9 cellular contexts compared by ENCODE assay signal in genomic region chr7:100220833-100221718, GRCh38. TPM values are rescaled to one million over a fixed set of nuclear protein-coding genes. Genes with fewer than 3 reads are reported as not detected.
DNase-seq lines count a peak whose midpoint lies in the region; ATAC-seq lines count a peak whose summit lies in the region.
"Had no signal": no experiment of that assay in that cellular context is flagged by ENCODE, and none has a peak within 500 bp of the region (broad histone marks: within the 10 kb centered on the region; RNA-seq: fewer than 3 reads in every experiment).

No MANE protein-coding gene starts in this region.

- H3K9me3 Mint-ChIP-seq in activated CD8-positive, alpha-beta T cell treated with anti-CD3 and anti-CD28 coated beads, Interleukin-2, amount 10 ng/mL, durations not matched to agents 7 days and 5 days (ENCODE audit: insufficient read depth), result no peaks in the 10 kb centered on the region
- H3K9me3 Mint-ChIP-seq in naive B cell, result no peaks in the 10 kb centered on the region

- peak overlapping the region; percentile 98 for H3K27ac Mint-ChIP-seq in activated CD8-positive, alpha-beta T cell treated with anti-CD3 and anti-CD28 coated beads, Interleukin-2, amount 10 ng/mL, durations not matched to agents 7 days and 5 days
- H3K27ac Mint-ChIP-seq in naive B cell, result peak overlapping the region; percentile 99 to 100 (median 99)

- H3K4me1 Mint-ChIP-seq in activated CD8-positive, alpha-beta T cell treated with anti-CD3 and anti-CD28 coated beads, Interleukin-2, amount 10 ng/mL, durations not matched to agents 7 days and 5 days (ENCODE audit: low read depth), result peaks cover 64% of the 10 kb centered on the region
- peaks cover 31 to 84% (median 71%) of the 10 kb centered on the region in 3 donors for H3K4me1 Mint-ChIP-seq in naive B cell

- H3K4me3 Mint-ChIP-seq in activated CD8-positive, alpha-beta T cell treated with anti-CD3 and anti-CD28 coated beads, Interleukin-2, amount 10 ng/mL, durations not matched to agents 7 days and 5 days, result peak overlapping the region; percentile 95
- H3K4me3 Mint-ChIP-seq in naive B cell, result peak overlapping the region; percentile 86 to 97 (median 91)

- intact Hi-C loops in Right ventricle myocardium inferior (cut with DNase I), result no loop called here

- POLR2A ChIA-PET in activated CD8-positive, alpha-beta T cell treated with anti-CD3 and anti-CD28 coated beads, Interleukin-2, amount 10 ng/mL, durations not matched to agents 7 days and 5 days (lab: Charles Lee), result interaction anchor here (0.6 to 5.5 kb wide), 20 partner anchors 12 to 1105 kb away, joined by 3 to 48 read pairs (median 4); partner anchors contain the start of genes AP4M1, LAMTOR4, MCM7 and ZCWPW1

- H3K36me3 Mint-ChIP-seq in activated CD8-positive, alpha-beta T cell treated with anti-CD3 and anti-CD28 coated beads, Interleukin-2, amount 10 ng/mL, durations not matched to agents 7 days and 5 days (ENCODE audit: low read depth), result peaks cover 58% of the 10 kb centered on the region
- H3K36me3 Mint-ChIP-seq in naive B cell, result no peaks in the 10 kb centered on the region

- ATAC-seq in GM18517 (IDR thresholded peaks at IDR 0.05; ENCODE audit: unreplicated experiment) (peak; percentile 59), HG03045 (IDR thresholded peaks at IDR 0.05; ENCODE audit: unreplicated experiment) (peak; percentile 37), naive B cell (ENCODE audit: low read depth in 2 of 2) (peak; percentile 67 to 69), Right ventricle myocardium inferior (no peak)
- ATAC-seq in activated CD8-positive, alpha-beta T cell treated with anti-CD3 and anti-CD28 coated beads, Interleukin-2, amount 10 ng/mL, durations not matched to agents 7 days and 5 days, result peak; percentile 50

- CTCF ChIA-PET in activated CD8-positive, alpha-beta T cell treated with anti-CD3 and anti-CD28 coated beads, Interleukin-2, amount 10 ng/mL, durations not matched to agents 7 days and 5 days (lab: Charles Lee), result interaction anchor here (0.7 to 16.0 kb wide), 8 partner anchors 9 to 177 kb away, joined by 3 to 200 read pairs (median 4); partner anchors contain the start of genes GPC2, LAMTOR4, MBLAC1 and STAG3

- no peaks in the 10 kb centered on the region for H3K27me3 Mint-ChIP-seq in activated CD8-positive, alpha-beta T cell treated with anti-CD3 and anti-CD28 coated beads, Interleukin-2, amount 10 ng/mL, durations not matched to agents 7 days and 5 days (ENCODE audit: low read depth)
- H3K27me3 Mint-ChIP-seq in naive B cell, result no peaks in the 10 kb centered on the region

- peak; percentile 83 for DNase-seq in activated CD8-positive, alpha-beta T cell treated with anti-CD3 and anti-CD28 coated beads, Interleukin-2, amount 10 ng/mL, durations not matched to agents 7 days and 5 days
- DNase-seq in naive B cell (peak; percentile 86), cerebellar cortex (ENCODE audit: low spot score) (no peak), NCI-H345 treated with DMSO at 0.1 percent for 48 hours (lab: John Stamatoyannopoulos, UW; ENCODE audit: unreplicated experiment) (no peak), Right ventricle myocardium inferior (ENCODE audit: missing footprints) (no peak), NCI-H187 (lab: John Stamatoyannopoulos, UW) (no peak)

RNA-seq across cellular contexts. Expression of gene PVRIG, which starts 1.3 kb away (rescaled TPM):
- 10 to 100 TPM; 61.6 to 64.8 TPM for total RNA-seq in activated CD8-positive, alpha-beta T cell treated with anti-CD3 and anti-CD28 coated beads, Interleukin-2, amount 10 ng/mL, durations not matched to agents 7 days and 5 days
- polyA plus RNA-seq in naive B cell (ENCODE audit: low read depth in 6 of 6), result 10 to 100 TPM; 37.5 to 67.4 (median 56.4) TPM
- total RNA-seq in Right ventricle myocardium inferior, result not detected
- total RNA-seq: epithelial cell of proximal tubule had no signal

RNA-seq across cellular contexts. Expression of gene STAG3, which starts 43.4 kb away (rescaled TPM):
- total RNA-seq in activated CD8-positive, alpha-beta T cell treated with anti-CD3 and anti-CD28 coated beads, Interleukin-2, amount 10 ng/mL, durations not matched to agents 7 days and 5 days, result 10 to 100 TPM; 16.5 to 20.6 TPM
- 100 to 1,000 TPM in 5 of 6 donors, 10 to 100 TPM in 1; 97.1 to 221 (median 129) TPM for polyA plus RNA-seq in naive B cell (ENCODE audit: low read depth in 6 of 6)
- total RNA-seq in Right ventricle myocardium inferior, result 0.51 TPM

RNA-seq across cellular contexts. Expression of gene GPC2, which starts 43.9 kb away (rescaled TPM):
- total RNA-seq in activated CD8-positive, alpha-beta T cell treated with anti-CD3 and anti-CD28 coated beads, Interleukin-2, amount 10 ng/mL, durations not matched to agents 7 days and 5 days, result 1 to 10 TPM; 8.1 to 8.2 TPM
- under 1 TPM in 4 of 6 donors, not detected in 2; 0.18 to 0.84 (median 0.28) TPM for polyA plus RNA-seq in naive B cell (ENCODE audit: low read depth in 6 of 6)
- 0.32 TPM for total RNA-seq in Right ventricle myocardium inferior

RNA-seq across cellular contexts. Expression of gene GAL3ST4, which starts 52.7 kb away (rescaled TPM):
- 1 to 10 TPM; 2.8 to 3.5 TPM for total RNA-seq in activated CD8-positive, alpha-beta T cell treated with anti-CD3 and anti-CD28 coated beads, Interleukin-2, amount 10 ng/mL, durations not matched to agents 7 days and 5 days
- polyA plus RNA-seq in naive B cell (ENCODE audit: low read depth in 6 of 6), result under 1 TPM in 5 of 6 donors, not detected in 1; 0.13 to 0.40 (median 0.23) TPM
- total RNA-seq in Right ventricle myocardium inferior, result 3.1 TPM

Comparison
In these comparisons a context has a peak if more than half of its experiments do, and no peak if none do; other contexts are left out.
1. DNase-seq: peak in activated CD8-positive, alpha-beta T cell treated with anti-CD3 and anti-CD28 coated beads, Interleukin-2, amount 10 ng/mL, durations not matched to agents 7 days and 5 days (single experiment) and naive B cell (single experiment); none in cerebellar cortex (single experiment), NCI-H345 treated with DMSO at 0.1 percent for 48 hours (single experiment), Right ventricle myocardium inferior (single experiment) and NCI-H187 (0 of 2).
2. RNA of gene PVRIG, which starts 1.3 kb away (total RNA-seq): 61.6 to 64.8 TPM in activated CD8-positive, alpha-beta T cell treated with anti-CD3 and anti-CD28 coated beads, Interleukin-2, amount 10 ng/mL, durations not matched to agents 7 days and 5 days; not detected in Right ventricle myocardium inferior (single experiment); every median in the first group is over 10 times any median in the second.
3. RNA of gene STAG3, which starts 43.4 kb away (total RNA-seq): 16.5 to 20.6 TPM in activated CD8-positive, alpha-beta T cell treated with anti-CD3 and anti-CD28 coated beads, Interleukin-2, amount 10 ng/mL, durations not matched to agents 7 days and 5 days; 0.51 TPM in Right ventricle myocardium inferior (single experiment); every median in the first group is over 10 times any median in the second.